11 cellular contexts compared by ENCODE assay signal in genomic region chr19:17339088-17339741, GRCh38. TPM values are rescaled to one million over a fixed set of nuclear protein-coding genes. Genes with fewer than 3 reads are reported as not detected.
DNase-seq lines count a peak whose midpoint lies in the region; ATAC-seq, FAIRE-seq and TF ChIP-seq lines count a peak whose summit lies in the region.
"Had no signal": no experiment of that assay in that cellular context is flagged by ENCODE, and none has a peak within 500 bp of the region (broad histone marks: within the 10 kb centered on the region; RNA-seq: fewer than 3 reads in every experiment).

No MANE protein-coding gene starts in this region.

- no peaks in the 10 kb centered on the region for H3K79me2 ChIP-seq in H1 (ENCODE audit: control insufficient read depth in 1 of 2, insufficient read depth in 2 of 2, low read length in 2 of 2)

- H3K14ac ChIP-seq in H1 (ENCODE audit: insufficient read length) = no peak overlapping the region

- TF ChIP-seq CTCF in activated B cell treated with CpG ODN at 0.5 μM for 24 hours (IDR thresholded peaks at IDR 0.05) (no peak), H1 (IDR thresholded peaks at IDR 0.05; ENCODE audit: control extremely low read depth in 1 of 3, insufficient read depth in 1 of 3, low read depth in 1 of 3, low read length in 3 of 3) (no peak), breast epithelium (IDR thresholded peaks at IDR 0.05) (no peak)

- 84% methylated on average over 31 of the region's 34 CpGs; no CpG with 5 or more reads in 1 of the 2 experiments for WGBS in H1 (ENCODE audit: extremely low coverage in 1 of 2, insufficient coverage in 1 of 2, insufficient read length in 1 of 2, insufficient replicate concordance in 2 of 2, low coverage in 1 of 2, low lambda C conversion rate in 2 of 2, missing lambda C conversion rate in 1 of 2), 2 experiments
- 89 to 92% (median 92%) methylated on average over 29 to 34 of the region's 34 CpGs for WGBS in small intestine, 3 donors

- no peak overlapping the region for H2BK120ac ChIP-seq in H1 (replicated peaks; ENCODE audit: low read depth, low read length)

- H2AFZ ChIP-seq in H1 (ENCODE audit: low read length) = no peak overlapping the region

- no peak for ATAC-seq in activated B cell treated with CpG ODN at 0.5 μM for 24 hours (ENCODE audit: low read depth)
- no peak for ATAC-seq in HG02852 (IDR thresholded peaks at IDR 0.05; ENCODE audit: unreplicated experiment)
- ATAC-seq: A549 had no signal

- H3K9me3 ChIP-seq in H1 (ENCODE audit: insufficient read depth in 2 of 2, low read depth in 1 of 2, low read length in 1 of 2) (no peaks in the 10 kb centered on the region), small intestine (ENCODE audit: control insufficient read depth, low read depth) (no peaks in the 10 kb centered on the region), breast epithelium (no peaks in the 10 kb centered on the region)
- H3K9me3 ChIP-seq: A549, tibial nerve had no signal

- H3K4me2 ChIP-seq in H1 (ENCODE audit: insufficient read depth in 1 of 2, low read depth in 2 of 2, low read length in 2 of 2) = peak overlapping the region in 1 of 2 experiments; percentile 17; a peak in 1 of 4 replicates

- H3K9me3 Mint-ChIP-seq in activated B cell treated with CpG ODN at 0.5 μM for 24 hours = no peaks in the 10 kb centered on the region

- H3K27me3 ChIP-seq in H1 (replicated peaks in 1 of 4; ENCODE audit: control insufficient read depth in 3 of 4, extremely low read depth in 1 of 4, insufficient read depth in 3 of 4, low read length in 3 of 4) (no peaks in the 10 kb centered on the region), small intestine (ENCODE audit: control insufficient read depth in 2 of 2, insufficient read depth in 2 of 2, low read length in 2 of 2) (no peaks in the 10 kb centered on the region), breast epithelium (no peaks in the 10 kb centered on the region)
- H3K27me3 ChIP-seq: tibial nerve had no signal

- TF ChIP-seq POLR2A in H1 (IDR thresholded peaks at IDR 0.05; ENCODE audit: control extremely low read depth in 1 of 2, low read depth in 2 of 2, low read length in 2 of 2) (no peak), breast epithelium (IDR thresholded peaks at IDR 0.05) (no peak)

- no peak for TF ChIP-seq EP300 in H1 (IDR thresholded peaks at IDR 0.05; ENCODE audit: borderline replicate concordance in 1 of 2, low read depth in 2 of 2, low read length in 2 of 2)

- H3K4ac ChIP-seq in H1 (replicated peaks; ENCODE audit: insufficient read length, low read depth, low read length) = peak overlapping the region; percentile 93

- H3K23me2 ChIP-seq in H1 (ENCODE audit: low read depth, low read length) = peaks cover 18% of the 10 kb centered on the region

- H4K8ac ChIP-seq in H1 (ENCODE audit: extremely low read depth, insufficient read depth, low read length) = no peak overlapping the region

- H3K4me1 Mint-ChIP-seq in activated B cell treated with CpG ODN at 0.5 μM for 24 hours = peaks cover 30% of the 10 kb centered on the region

- no peak overlapping the region for H4K5ac ChIP-seq in H1 (ENCODE audit: insufficient read length, low read depth, low read length)

- H3K4me3 ChIP-seq in H1 (ENCODE audit: extremely low read depth in 1 of 4, insufficient read depth in 2 of 4, low read depth in 3 of 4, low read length in 4 of 4) (peak overlapping the region in 1 of 4 experiments; percentile 96; a peak in 1 of 8 replicates), small intestine (ENCODE audit: low read depth in 1 of 2, low read length in 2 of 2) (no peak overlapping the region), breast epithelium (no peak overlapping the region)

- peaks cover 24% of the 10 kb centered on the region for H3K36me3 Mint-ChIP-seq in activated B cell treated with CpG ODN at 0.5 μM for 24 hours (ENCODE audit: low read depth)

- H3K4me1 ChIP-seq in H1 (replicated peaks in 1 of 4; ENCODE audit: control insufficient read depth in 3 of 4, insufficient read depth in 4 of 4, low read length in 3 of 4) (peaks cover 0 to 28% (median 21%) of the 10 kb centered on the region in 4 experiments; a peak in 5 of 7 replicates), small intestine (ENCODE audit: control insufficient read depth in 2 of 2, insufficient read depth in 1 of 2, low read depth in 1 of 2, low read length in 1 of 2) (peaks cover 5 to 7% of the 10 kb centered on the region in 2 donors), breast epithelium (peaks cover 5 to 9% of the 10 kb centered on the region in 2 donors)

- no peaks in the 10 kb centered on the region for H3K27me3 Mint-ChIP-seq in activated B cell treated with CpG ODN at 0.5 μM for 24 hours

- H3K23ac ChIP-seq in H1 (ENCODE audit: insufficient read length) = no peak overlapping the region

- H3K56ac ChIP-seq in H1 (replicated peaks; ENCODE audit: insufficient read length, low read depth, low read length) = no peak overlapping the region

- H2BK5ac ChIP-seq in H1 (ENCODE audit: low read depth, low read length) = peak overlapping the region; percentile 71; the same call in 1 of the 2 replicates

- DNase-seq in NCI-H82 (lab: John Stamatoyannopoulos, UW) (peak; percentile 49), NCI-H82 treated with DMSO at 0.1 percent for 48 hours (lab: John Stamatoyannopoulos, UW; ENCODE audit: unreplicated experiment) (no peak), activated B cell treated with CpG ODN at 0.5 μM for 24 hours (no peak), H1 (ENCODE audit: low read depth in 1 of 2, low spot score in 2 of 2) (peak in 1 of 2 experiments; percentile 90), small intestine (no peak), breast epithelium (ENCODE audit: low spot score in 2 of 2) (no peak)
- peak; percentile 64 to 73 for DNase-seq in stimulated activated CD4-positive, alpha-beta T cell treated with anti-CD3 and anti-CD28 coated beads, Interleukin-4, amount 100 ng/mL, for 48 hours (ENCODE audit: low read depth in 2 of 2)

- H3K79me1 ChIP-seq in H1 (ENCODE audit: low read depth, low read length) = peaks cover 3% of the 10 kb centered on the region

- no peak overlapping the region for H2AK5ac ChIP-seq in H1 (ENCODE audit: low read depth, low read length)

- H3K27ac ChIP-seq in H1 (ENCODE audit: low read depth, low read length) (no peak overlapping the region), small intestine (ENCODE audit: low read depth in 1 of 2, low read length in 1 of 2) (no peak overlapping the region), breast epithelium (no peak overlapping the region)
- H3K27ac ChIP-seq: tibial nerve had no signal

- peaks cover 0 to 3% (median 0%) of the 10 kb centered on the region in 4 experiments; a peak in 1 of 8 replicates for H3K36me3 ChIP-seq in H1 (ENCODE audit: control insufficient read depth in 2 of 4, insufficient read depth in 4 of 4, low read length in 3 of 4)
- no peaks in the 10 kb centered on the region for H3K36me3 ChIP-seq in small intestine (ENCODE audit: control insufficient read depth in 2 of 2, insufficient read depth in 2 of 2, low read length in 2 of 2)
- H3K36me3 ChIP-seq in breast epithelium = no peaks in the 10 kb centered on the region

- no peak overlapping the region for H3K18ac ChIP-seq in H1 (ENCODE audit: extremely low read depth, low read length)

- CTCF ChIA-PET in activated B cell treated with CpG ODN at 0.5 μM for 24 hours (lab: Charles Lee) (interaction anchor here (1.0 kb wide), 1 partner anchor 47 kb away, joined by 3 read pairs; no protein-coding TSS in a partner anchor), H1 (lab: Charles Lee; ENCODE audit: partially characterized antibody) (interaction anchor here (0.8 to 13.5 kb wide), 6 partner anchors 8 to 127 kb away, joined by 3 to 153 read pairs (median 4); partner anchors contain the start of genes CCDC194 and MRPL34)

- H4K20me1 ChIP-seq in H1 (replicated peaks in 1 of 2; ENCODE audit: control insufficient read depth in 1 of 2, insufficient read depth in 2 of 2, low read length in 2 of 2) = peaks cover 0 to 2% of the 10 kb centered on the region in 2 experiments

- no peak overlapping the region for H3K9ac ChIP-seq in H1 (replicated peaks in 1 of 4; ENCODE audit: extremely low read depth in 1 of 4, low read depth in 3 of 4, low read length in 3 of 4)

- peak overlapping the region; percentile 84; the same call in 1 of the 2 replicates for H2BK12ac ChIP-seq in H1 (ENCODE audit: low read depth, low read length)

- no peak for FAIRE-seq in H1 (lab: Jason Lieb, UNC)
- no peak for FAIRE-seq in small intestine (lab: Jason Lieb, UNC)
- FAIRE-seq: A549, HTR-8/SVneo had no signal

- H3K27ac Mint-ChIP-seq in activated B cell treated with CpG ODN at 0.5 μM for 24 hours = no peak overlapping the region

- H2BK20ac ChIP-seq in H1 (ENCODE audit: low read length) = no peak overlapping the region

- intact Hi-C loops in activated B cell treated with CpG ODN at 0.5 μM for 24 hours (cut with micrococcal nuclease) (loop anchor here (10.0 kb wide), 1 partner anchor 416 kb away; the partner anchor contains the start of gene FCHO1), breast epithelium (cut with DNase I; ENCODE audit: low total_unique reads) (no loop called here)

- H4K91ac ChIP-seq in H1 (replicated peaks; ENCODE audit: insufficient read length, low read length) = peak overlapping the region; percentile 53

- POLR2A ChIA-PET in activated B cell treated with CpG ODN at 0.5 μM for 24 hours (lab: Charles Lee) = interaction anchor here (0.6 kb wide), 2 partner anchors 12 to 33 kb away, joined by 3 read pairs; no protein-coding TSS in a partner anchor
- POLR2A ChIA-PET in H1 (lab: Charles Lee; ENCODE audit: partially characterized antibody) = interaction anchor here (0.9 to 13.5 kb wide), 5 partner anchors 8 to 47 kb away, joined by 4 to 100 read pairs (median 5); partner anchors contain the start of gene DDA1

- peak overlapping the region; percentile 90 for H3K4me3 Mint-ChIP-seq in activated B cell treated with CpG ODN at 0.5 μM for 24 hours

- no peak for TF ChIP-seq RAD21 in H1 (IDR thresholded peaks at IDR 0.05 in 1 of 2, conservative IDR thresholded peaks at IDR 0.05 in 1 of 2; ENCODE audit: low read depth in 2 of 2, low read length in 2 of 2)

- no peak overlapping the region for H2BK15ac ChIP-seq in H1 (ENCODE audit: low read length)

RNA-seq across cellular contexts. Expression of gene GTPBP3, which starts 1.9 kb away (rescaled TPM):
- total RNA-seq in activated B cell treated with CpG ODN at 0.5 μM for 24 hours = 32.4 and 40.2 TPM in 2 replicates
- total RNA-seq in H1 (2021; fragmentation: NEBNext Ultra II Directional; extraction: Animal tissue kit (Norgen Biotek cat#: 25700)) = 52.7 and 56.0 TPM in 2 replicates
- polyA plus RNA-seq in H1 (2011; rRNA removed) = 30.4 and 50.7 TPM in 2 replicates
- polyA plus RNA-seq in H1 (2011; cell fraction: cytosol; rRNA removed) = 37.3 TPM
- 94.2 TPM for polyA plus RNA-seq in H1 (2011; cell fraction: nucleus; rRNA removed)
- 41.3 to 58.3 TPM (median 52.0 TPM) in 4 replicates for polyA plus RNA-seq in H1 (2012, experiment 1 of 2)
- polyA plus RNA-seq in H1 (2012, experiment 2 of 2) = 35.5 TPM
- polyA plus RNA-seq in H1 (2013, experiment 1 of 2) = 25.7 TPM
- 24.6 TPM for polyA plus RNA-seq in H1 (2013, experiment 2 of 2)
- polyA minus RNA-seq in H1 (2011; rRNA and poly(A)+ RNA removed) = 11.5 and 15.3 TPM in 2 replicates
- 29.7 TPM for polyA minus RNA-seq in H1 (2011; cell fraction: cytosol; rRNA and poly(A)+ RNA removed)
- 59.7 TPM for polyA minus RNA-seq in H1 (2011; cell fraction: nucleus; rRNA and poly(A)+ RNA removed)
- 10 to 100 TPM in 1 of 3 donors, 1 to 10 TPM in 2; 9.2 to 12.6 (median 9.2) TPM for polyA plus RNA-seq in small intestine
- 10 to 100 TPM; 15.5 to 22.6 (median 17.7) TPM for total RNA-seq in breast epithelium

RNA-seq across cellular contexts. Expression of gene ANO8, which starts 4.6 kb away (rescaled TPM):
- total RNA-seq in activated B cell treated with CpG ODN at 0.5 μM for 24 hours = 2.1 and 2.2 TPM in 2 replicates
- 20.7 and 21.4 TPM in 2 replicates for total RNA-seq in H1 (2021; fragmentation: NEBNext Ultra II Directional; extraction: Animal tissue kit (Norgen Biotek cat#: 25700))
- 9.5 and 17.3 TPM in 2 replicates for polyA plus RNA-seq in H1 (2011; rRNA removed)
- polyA plus RNA-seq in H1 (2011; cell fraction: cytosol; rRNA removed) = 12.3 TPM
- polyA plus RNA-seq in H1 (2011; cell fraction: nucleus; rRNA removed) = 132 TPM
- polyA plus RNA-seq in H1 (2012, experiment 1 of 2) = 12.0 to 21.7 TPM (median 19.9 TPM) in 4 replicates
- 6.5 TPM for polyA plus RNA-seq in H1 (2012, experiment 2 of 2)
- 10.9 TPM for polyA plus RNA-seq in H1 (2013, experiment 1 of 2)
- 9.5 TPM for polyA plus RNA-seq in H1 (2013, experiment 2 of 2)
- polyA minus RNA-seq in H1 (2011; rRNA and poly(A)+ RNA removed) = 5.0 and 5.9 TPM in 2 replicates
- 7.3 TPM for polyA minus RNA-seq in H1 (2011; cell fraction: cytosol; rRNA and poly(A)+ RNA removed)
- 23.4 TPM for polyA minus RNA-seq in H1 (2011; cell fraction: nucleus; rRNA and poly(A)+ RNA removed)
- polyA plus RNA-seq in small intestine = 1 to 10 TPM; 1.9 to 5.1 (median 4.1) TPM
- total RNA-seq in breast epithelium = 1 to 10 TPM; 5.1 to 7.2 (median 5.9) TPM

RNA-seq across cellular contexts. Expression of gene DDA1, which starts 29.9 kb away (rescaled TPM):
- 31.1 and 31.7 TPM in 2 replicates for total RNA-seq in activated B cell treated with CpG ODN at 0.5 μM for 24 hours
- 34.5 and 35.9 TPM in 2 replicates for total RNA-seq in H1 (2021; fragmentation: NEBNext Ultra II Directional; extraction: Animal tissue kit (Norgen Biotek cat#: 25700))
- 29.2 and 30.0 TPM in 2 replicates for polyA plus RNA-seq in H1 (2011; rRNA removed)
- 41.8 TPM for polyA plus RNA-seq in H1 (2011; cell fraction: cytosol; rRNA removed)
- 55.3 TPM for polyA plus RNA-seq in H1 (2011; cell fraction: nucleus; rRNA removed)
- polyA plus RNA-seq in H1 (2012, experiment 1 of 2) = 32.6 to 63.7 TPM (median 58.6 TPM) in 4 replicates
- polyA plus RNA-seq in H1 (2012, experiment 2 of 2) = 30.1 TPM
- polyA plus RNA-seq in H1 (2013, experiment 1 of 2) = 73.8 TPM
- 66.6 TPM for polyA plus RNA-seq in H1 (2013, experiment 2 of 2)
- 12.9 and 19.5 TPM in 2 replicates for polyA minus RNA-seq in H1 (2011; rRNA and poly(A)+ RNA removed)
- 7.7 TPM for polyA minus RNA-seq in H1 (2011; cell fraction: cytosol; rRNA and poly(A)+ RNA removed)
- 9.4 TPM for polyA minus RNA-seq in H1 (2011; cell fraction: nucleus; rRNA and poly(A)+ RNA removed)
- 10 to 100 TPM; 48.6 to 57.5 (median 49.2) TPM for polyA plus RNA-seq in small intestine
- 10 to 100 TPM in 2 of 3 donors, 1 to 10 TPM in 1; 9.2 to 18.7 (median 11.1) TPM for total RNA-seq in breast epithelium

RNA-seq across cellular contexts. Expression of gene MRPL34, which starts 33.5 kb away (rescaled TPM):
- total RNA-seq in activated B cell treated with CpG ODN at 0.5 μM for 24 hours = 38.2 and 46.1 TPM in 2 replicates
- 99.6 and 100 TPM in 2 replicates for total RNA-seq in H1 (2021; fragmentation: NEBNext Ultra II Directional; extraction: Animal tissue kit (Norgen Biotek cat#: 25700))
- 91.9 and 123 TPM in 2 replicates for polyA plus RNA-seq in H1 (2011; rRNA removed)
- polyA plus RNA-seq in H1 (2011; cell fraction: cytosol; rRNA removed) = 89.6 TPM
- polyA plus RNA-seq in H1 (2011; cell fraction: nucleus; rRNA removed) = 60.8 TPM
- 80.1 to 84.2 TPM (median 82.1 TPM) in 4 replicates for polyA plus RNA-seq in H1 (2012, experiment 1 of 2)
- polyA plus RNA-seq in H1 (2012, experiment 2 of 2) = 85.1 TPM
- polyA plus RNA-seq in H1 (2013, experiment 1 of 2) = 103 TPM
- 94.8 TPM for polyA plus RNA-seq in H1 (2013, experiment 2 of 2)
- 11.8 and 11.9 TPM in 2 replicates for polyA minus RNA-seq in H1 (2011; rRNA and poly(A)+ RNA removed)
- 26.2 TPM for polyA minus RNA-seq in H1 (2011; cell fraction: cytosol; rRNA and poly(A)+ RNA removed)
- polyA minus RNA-seq in H1 (2011; cell fraction: nucleus; rRNA and poly(A)+ RNA removed) = 12.8 TPM
- 100 to 1,000 TPM; 199 to 404 (median 356) TPM for polyA plus RNA-seq in small intestine
- total RNA-seq in breast epithelium = 100 to 1,000 TPM in 1 of 3 donors, 10 to 100 TPM in 2; 88.5 to 139 (median 98.0) TPM

RNA-seq across cellular contexts. Expression of gene ABHD8, which starts 36.0 kb away (rescaled TPM):
- total RNA-seq in activated B cell treated with CpG ODN at 0.5 μM for 24 hours (5.4 and 6.6 TPM in 2 replicates), breast epithelium (10 to 100 TPM in 2 of 3 donors, 1 to 10 TPM in 1; 6.7 to 14.4 (median 11.0) TPM)
- total RNA-seq in H1 (2021; fragmentation: NEBNext Ultra II Directional; extraction: Animal tissue kit (Norgen Biotek cat#: 25700)) = 11.3 and 14.5 TPM in 2 replicates
- polyA plus RNA-seq in H1 (2011; rRNA removed) (18.7 and 28.5 TPM in 2 replicates), small intestine (1 to 10 TPM; 2.2 to 5.1 (median 3.5) TPM)
- 17.5 TPM for polyA plus RNA-seq in H1 (2011; cell fraction: cytosol; rRNA removed)
- polyA plus RNA-seq in H1 (2011; cell fraction: nucleus; rRNA removed) = 15.7 TPM
- polyA plus RNA-seq in H1 (2012, experiment 1 of 2) = 8.6 to 15.1 TPM (median 14.3 TPM) in 4 replicates
- 12.6 TPM for polyA plus RNA-seq in H1 (2012, experiment 2 of 2)
- polyA plus RNA-seq in H1 (2013, experiment 1 of 2) = 5.9 TPM
- polyA plus RNA-seq in H1 (2013, experiment 2 of 2) = 5.6 TPM
- 6.0 and 8.9 TPM in 2 replicates for polyA minus RNA-seq in H1 (2011; rRNA and poly(A)+ RNA removed)
- 11.1 TPM for polyA minus RNA-seq in H1 (2011; cell fraction: cytosol; rRNA and poly(A)+ RNA removed)
- polyA minus RNA-seq in H1 (2011; cell fraction: nucleus; rRNA and poly(A)+ RNA removed) = 9.8 TPM

Comparison
In these comparisons a context has a peak if more than half of its experiments do, and no peak if none do; other contexts are left out.
1. DNase-seq: peak in NCI-H82 (single experiment) and stimulated activated CD4-positive, alpha-beta T cell treated with anti-CD3 and anti-CD28 coated beads, Interleukin-4, amount 100 ng/mL, for 48 hours (2 of 2); none in NCI-H82 treated with DMSO at 0.1 percent for 48 hours (single experiment), activated B cell treated with CpG ODN at 0.5 μM for 24 hours (single experiment), small intestine (single experiment) and breast epithelium (0 of 2).